Comparison of ENCODE assay signal across 18 cellular contexts in the genomic region with DNA sequence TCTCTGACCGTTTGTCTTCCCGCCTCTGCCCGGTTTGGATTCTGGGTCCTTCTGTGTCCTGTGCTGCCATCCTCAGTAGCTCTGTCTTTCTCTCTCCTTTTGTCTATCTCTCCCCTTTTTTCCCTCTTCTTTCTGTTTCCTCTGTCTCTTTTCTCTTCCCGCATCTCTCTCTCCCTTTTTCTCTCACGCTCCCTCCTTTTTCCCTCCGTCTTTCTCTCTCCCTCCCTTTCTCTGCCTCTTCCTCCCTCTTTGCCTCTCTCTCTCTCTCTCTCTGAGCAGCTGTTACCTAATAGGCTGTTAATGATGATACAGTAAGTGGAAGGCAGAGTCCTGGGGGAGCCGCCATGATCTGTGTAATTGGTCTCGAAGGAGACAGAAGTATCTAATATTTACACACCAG.
A peak's percentile ranks its signal among the peaks of the same experiment; 100 is the strongest.
DNase-seq lines count a peak whose midpoint lies in the region; ATAC-seq, FAIRE-seq and TF ChIP-seq lines count a peak whose summit lies in the region.
"Had no signal": no experiment of that assay in that cellular context is flagged by ENCODE, and none has a peak within 500 bp of the region (broad histone marks: within the 10 kb centered on the region; RNA-seq: fewer than 3 reads in every experiment).

No MANE protein-coding gene starts in this region.

- ATAC-seq in pancreas: no peak

- H3K4me3 ChIP-seq in neuronal stem cell (ENCODE audit: low read length in 2 of 2) (no peak overlapping the region), Caco-2 (ENCODE audit: low read depth, low read length) (no peak overlapping the region), pancreas (no peak overlapping the region)

- H3K23ac ChIP-seq in neuronal stem cell (ENCODE audit: low read depth, low read length, poor library complexity): no peak overlapping the region

- WGBS in neuronal stem cell (ENCODE audit: extremely low coverage in 2 of 2, insufficient read length in 2 of 2, insufficient replicate concordance in 1 of 2), 2 donors: 100% methylated on average over 3 of the region's 8 CpGs; no CpG with 5 or more reads in 1 of the 2 donors
- WGBS in pancreas, 2 donors: 84% methylated on average over 8 of the region's 8 CpGs

- CTCF ChIA-PET in Caco-2 (lab: Charles Lee): interaction anchor here (1.1 to 1.5 kb wide), 2 partner anchors 133 to 368 kb away, joined by 3 to 4 read pairs; no protein-coding TSS in a partner anchor

- no peak overlapping the region for H2BK15ac ChIP-seq in neuronal stem cell (ENCODE audit: low read length)

- H3K36me3 ChIP-seq in neuronal stem cell (replicated peaks in 1 of 2; ENCODE audit: control insufficient read depth in 2 of 2, insufficient read depth in 2 of 2, low read length in 2 of 2): no peaks in the 10 kb centered on the region
- no peaks in the 10 kb centered on the region for H3K36me3 ChIP-seq in Caco-2 (ENCODE audit: control insufficient read depth, insufficient read depth, low read length)
- H3K36me3 ChIP-seq in pancreas: no peaks in the 10 kb centered on the region

- peaks cover 6% of the 10 kb centered on the region for H3K36me3 Mint-ChIP-seq in Caco-2 (ENCODE audit: insufficient read depth, unreplicated experiment)

- H3K18ac ChIP-seq in neuronal stem cell (ENCODE audit: low read length): peak overlapping the region; percentile 78

- DNase-seq in NCI-H1436 (lab: John Stamatoyannopoulos, UW) (peak; percentile 53), NCI-H1436 treated with DMSO at 0.1 percent for 48 hours (lab: John Stamatoyannopoulos, UW) (no peak), NCI-H1105 treated with DMSO at 0.1 percent for 48 hours (lab: John Stamatoyannopoulos, UW) (peak; percentile 43), NCI-H82 (lab: John Stamatoyannopoulos, UW) (peak; percentile 59), neuronal stem cell (ENCODE audit: low spot score) (no peak), Caco-2 (no peak), GM13976 (ENCODE audit: low spot score) (no peak), pancreas (no peak)
- DNase-seq: C1 segment of cervical spinal cord; KG1; NCI-H2107; NCI-H446; NK-92 treated with Interleukin-12 subunit alpha and Interleukin-12 subunit beta, amount 100 ng/mL, for 24 hours; SHP77; SK-N-SH; T-helper 1 cell had no signal

- no peaks in the 10 kb centered on the region for H3K27me3 Mint-ChIP-seq in Caco-2 (ENCODE audit: insufficient read depth, unreplicated experiment)

- H3K27ac Mint-ChIP-seq in Caco-2 (ENCODE audit: unreplicated experiment): no peak overlapping the region

- H3K27ac ChIP-seq in neuronal stem cell (replicated peaks; ENCODE audit: low read length): no peak overlapping the region
- no peak overlapping the region for H3K27ac ChIP-seq in pancreas

- H4K91ac ChIP-seq in neuronal stem cell (ENCODE audit: low read depth, low read length, poor library complexity): no peak overlapping the region

- H3K4me1 ChIP-seq in neuronal stem cell (ENCODE audit: control insufficient read depth in 2 of 2, insufficient read depth in 1 of 2, low read depth in 1 of 2, low read length in 2 of 2) (peaks cover 14 to 32% of the 10 kb centered on the region in 2 donors), Caco-2 (no peaks in the 10 kb centered on the region), pancreas (no peaks in the 10 kb centered on the region)

- no peaks in the 10 kb centered on the region for H3K9me3 Mint-ChIP-seq in Caco-2 (ENCODE audit: unreplicated experiment)

- no peak overlapping the region for H4K8ac ChIP-seq in neuronal stem cell (ENCODE audit: low read depth, low read length)

- no peak for TF ChIP-seq CTCF in Caco-2 (IDR thresholded peaks at IDR 0.05; ENCODE audit: insufficient read depth in 1 of 2, low read depth in 1 of 2, low read length in 1 of 2, severe bottlenecking in 1 of 2, unreplicated experiment in 1 of 2)
- TF ChIP-seq CTCF in GM13976 (IDR thresholded peaks at IDR 0.05; ENCODE audit: borderline replicate concordance, control extremely low read depth, extremely low read depth, insufficient read depth, missing control alignments): no peak
- no peak for TF ChIP-seq CTCF in pancreas (IDR thresholded peaks at IDR 0.05)

- no peak for FAIRE-seq in pancreas (lab: Jason Lieb, UNC)
- FAIRE-seq: GM12892, H1 had no signal

- no peak overlapping the region for H3K4ac ChIP-seq in neuronal stem cell (ENCODE audit: low read length)

- no peak overlapping the region for H2BK5ac ChIP-seq in neuronal stem cell (ENCODE audit: low read length)

- H3K79me1 ChIP-seq in neuronal stem cell (ENCODE audit: low read depth, low read length): peaks cover 1% of the 10 kb centered on the region

- POLR2A ChIA-PET in Caco-2 (lab: Charles Lee): no interaction called here

- in situ Hi-C loops in GM13976 (cut with MboI; ENCODE audit: low sequenced_read_pairs, unreplicated experiment): no loop called here

- H3K4me1 Mint-ChIP-seq in Caco-2 (ENCODE audit: low read depth, unreplicated experiment): peaks cover 7% of the 10 kb centered on the region

- no peak overlapping the region for H2AFZ ChIP-seq in neuronal stem cell (ENCODE audit: low read length)

- H2BK12ac ChIP-seq in neuronal stem cell (ENCODE audit: low read length): no peak overlapping the region

- H3K4me2 ChIP-seq in neuronal stem cell (ENCODE audit: insufficient read depth, low read length, poor library complexity, severe bottlenecking): no peak overlapping the region
- H3K4me2 ChIP-seq: SK-N-SH had no signal

- H3K9me3 ChIP-seq in neuronal stem cell (replicated peaks in 1 of 2; ENCODE audit: control insufficient read depth in 2 of 2, insufficient read depth in 1 of 2, low read depth in 1 of 2, low read length in 2 of 2): no peaks in the 10 kb centered on the region
- no peaks in the 10 kb centered on the region for H3K9me3 ChIP-seq in Caco-2
- H3K9me3 ChIP-seq in pancreas: no peaks in the 10 kb centered on the region
- H3K9me3 ChIP-seq: SK-N-SH had no signal

- intact Hi-C loops in Caco-2 (cut with micrococcal nuclease; ENCODE audit: unreplicated experiment): no loop called here
- intact Hi-C loops in pancreas (cut with DNase I): no loop called here

- H3K27me3 ChIP-seq in neuronal stem cell (ENCODE audit: control insufficient read depth in 3 of 3, insufficient read depth in 3 of 3, low read depth in 1 of 3, low read length in 3 of 3) (no peaks in the 10 kb centered on the region), Caco-2 (replicated peaks; ENCODE audit: control insufficient read depth, insufficient read depth, low read length) (no peaks in the 10 kb centered on the region), pancreas (no peaks in the 10 kb centered on the region)

- H2BK120ac ChIP-seq in neuronal stem cell (ENCODE audit: low read depth, low read length): no peak overlapping the region

- peak overlapping the region; percentile 95 for H2AK5ac ChIP-seq in neuronal stem cell (ENCODE audit: low read depth, low read length)

- H3K9ac ChIP-seq in neuronal stem cell (ENCODE audit: low read depth, low read length, poor library complexity): no peak overlapping the region
- H3K9ac ChIP-seq: SK-N-SH had no signal

- H3K14ac ChIP-seq in neuronal stem cell (ENCODE audit: low read length): no peak overlapping the region

- no peak overlapping the region for H3K4me3 Mint-ChIP-seq in Caco-2 (ENCODE audit: unreplicated experiment)

- no TSS peak for BruUV-seq in Caco-2 (replicated peaks; lab: Mats Ljungman, UMichigan)

Comparison
In these comparisons a context has a peak if more than half of its experiments do, and no peak if none do; other contexts are left out.
1. DNase-seq: peak in NCI-H1436 (single experiment), NCI-H1105 treated with DMSO at 0.1 percent for 48 hours (single experiment) and NCI-H82 (single experiment); none in NCI-H1436 treated with DMSO at 0.1 percent for 48 hours (single experiment), neuronal stem cell (single experiment), Caco-2 (0 of 2), GM13976 (single experiment) and pancreas (0 of 6).